1 cellular context compared by ENCODE assay signal in genomic region chr9:131080589-131080988, GRCh38.
TF ChIP-seq lines count a peak whose summit lies in the region.

No MANE protein-coding gene starts in this region.

TF ChIP-seq in HepG2, 621 proteins besides CTCF, POLR2A, EP300 and RAD21:
- TF ChIP-seq TAF15 (IDR thresholded peaks at IDR 0.05; ENCODE audit: low read depth, low read length, poor library complexity, severe bottlenecking): no peak
- no peak for TF ChIP-seq ZBTB2 (CRISPR knock-in tag; IDR thresholded peaks at IDR 0.05; ENCODE audit: low read depth)
- no peak for TF ChIP-seq ADNP (CRISPR knock-in tag; IDR thresholded peaks at IDR 0.05)
- no peak for TF ChIP-seq ZNF772 (CRISPR knock-in tag; IDR thresholded peaks at IDR 0.05)
- TF ChIP-seq PHF21A (CRISPR knock-in tag; IDR thresholded peaks at IDR 0.05): no peak
- no peak for TF ChIP-seq ZNF558 (CRISPR knock-in tag; IDR thresholded peaks at IDR 0.05; ENCODE audit: borderline replicate concordance)
- no peak for TF ChIP-seq ZNF747 (CRISPR knock-in tag; IDR thresholded peaks at IDR 0.05; ENCODE audit: borderline replicate concordance)
- TF ChIP-seq ZNF720 (CRISPR knock-in tag; IDR thresholded peaks at IDR 0.05): no peak
- TF ChIP-seq ZNF256 (CRISPR knock-in tag; conservative IDR thresholded peaks at IDR 0.05): no peak
- no peak for TF ChIP-seq HNRNPH1 (optimal IDR thresholded peaks at IDR 0.05; ENCODE audit: low read depth, low read length)
- no peak for TF ChIP-seq ZNF326 (CRISPR knock-in tag; IDR thresholded peaks at IDR 0.05; ENCODE audit: borderline replicate concordance)
- no peak for TF ChIP-seq PHF8 (CRISPR knock-in tag; IDR thresholded peaks at IDR 0.05)
- TF ChIP-seq RFX5 (IDR thresholded peaks at IDR 0.05; ENCODE audit: low read depth, low read length): no peak
- TF ChIP-seq ZBED4 (CRISPR knock-in tag; IDR thresholded peaks at IDR 0.05; ENCODE audit: borderline replicate concordance): no peak
- no peak for TF ChIP-seq RBM39 (IDR thresholded peaks at IDR 0.05; ENCODE audit: low read depth, low read length, poor library complexity, severe bottlenecking)
- TF ChIP-seq FUBP1 (CRISPR knock-in tag; IDR thresholded peaks at IDR 0.05; ENCODE audit: borderline replicate concordance): no peak
- TF ChIP-seq ZNF562 (CRISPR knock-in tag; IDR thresholded peaks at IDR 0.05; ENCODE audit: borderline replicate concordance): no peak
